ENCODE assay signal across 16 cellular contexts in the genomic region with DNA sequence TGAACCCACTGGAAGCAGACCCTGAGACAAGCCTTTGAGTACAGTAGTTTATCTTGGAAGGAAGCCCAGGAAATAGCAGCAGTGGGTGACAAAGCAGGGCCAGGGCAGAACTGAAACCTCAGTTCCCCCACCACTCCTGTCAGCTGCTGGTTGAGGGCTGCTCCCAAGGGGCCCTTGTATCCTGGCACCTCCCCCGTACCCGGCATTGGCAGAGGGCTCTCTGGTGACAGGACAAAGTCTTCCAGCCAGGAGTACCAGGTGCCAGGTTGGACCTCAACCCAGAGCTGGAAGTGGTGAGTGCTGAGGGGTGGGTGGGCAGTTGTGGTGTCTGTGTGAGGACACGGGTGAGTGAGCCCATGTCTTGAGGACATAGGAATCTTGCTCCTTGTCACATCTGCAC.
"Had no signal": no experiment of that assay in that cellular context is flagged by ENCODE, and none has a peak within 500 bp of the region (broad histone marks: within the 10 kb centered on the region; RNA-seq: fewer than 3 reads in every experiment).

No MANE protein-coding gene starts in this region.

- H3K4me3 ChIP-seq: right atrium auricular region, transverse colon had no signal

- H3K27ac ChIP-seq: neutrophil, right atrium auricular region, transverse colon had no signal

- H3K4me1 Mint-ChIP-seq: activated CD4-positive, alpha-beta memory T cell treated with anti-CD3 and anti-CD28 coated beads, Interleukin-2, amount 10 ng/mL, durations not matched to agents 7 days and 5 days; activated naive CD4-positive, alpha-beta T cell treated with anti-CD3 and anti-CD28 coated beads, Interleukin-2, amount 50 U/mL, for 24 hours; naive thymus-derived CD8-positive, alpha-beta T cell had no signal

- H3K4me3 Mint-ChIP-seq: activated CD4-positive, alpha-beta memory T cell treated with anti-CD3 and anti-CD28 coated beads, Interleukin-2, amount 10 ng/mL, durations not matched to agents 7 days and 5 days; activated naive CD4-positive, alpha-beta T cell treated with anti-CD3 and anti-CD28 coated beads, Interleukin-2, amount 50 U/mL, for 24 hours; activated T-cell treated with anti-CD3 and anti-CD28 coated beads, Interleukin-2, amount 50 U/mL, for 4 hours; naive thymus-derived CD8-positive, alpha-beta T cell had no signal

- ATAC-seq: activated T-cell treated with anti-CD3 and anti-CD28 coated beads, Interleukin-2, amount 50 U/mL, for 4 hours; esophagus mucosa; left lobe of liver; naive thymus-derived CD8-positive, alpha-beta T cell had no signal

- H3K27me3 ChIP-seq: neutrophil, right atrium auricular region, transverse colon had no signal

- H3K27me3 Mint-ChIP-seq: activated naive CD4-positive, alpha-beta T cell treated with anti-CD3 and anti-CD28 coated beads, Interleukin-2, amount 50 U/mL, for 24 hours had no signal

- DNase-seq: activated CD4-positive, alpha-beta memory T cell treated with anti-CD3 and anti-CD28 coated beads, Interleukin-2, amount 10 ng/mL, durations not matched to agents 7 days and 5 days; activated CD4-positive, alpha-beta T cell treated with anti-CD3 and anti-CD28 coated beads for 4 hours; activated effector memory CD4-positive, alpha-beta T cell treated with anti-CD3 and anti-CD28 coated beads, Interleukin-2, amount 50 U/mL, for 16 hours; activated T-cell treated with anti-CD3 and anti-CD28 coated beads, Interleukin-2, amount 50 U/mL, for 4 hours; mammary epithelial cell; naive thymus-derived CD8-positive, alpha-beta T cell; stimulated activated CD4-positive, alpha-beta T cell treated with anti-CD3 and anti-CD28 coated beads, Interleukin-15, amount 100 ng/mL, for 24 hours; stimulated activated CD4-positive, alpha-beta T cell treated with anti-CD3 and anti-CD28 coated beads, Interleukin-4, amount 100 ng/mL, for 1 hour; stimulated activated naive CD4-positive, alpha-beta T cell treated with Interleukin-2 at 50 U/mL for 16 hours; substantia nigra; transverse colon had no signal

- H3K27ac Mint-ChIP-seq: activated CD4-positive, alpha-beta memory T cell treated with anti-CD3 and anti-CD28 coated beads, Interleukin-2, amount 10 ng/mL, durations not matched to agents 7 days and 5 days; activated naive CD4-positive, alpha-beta T cell treated with anti-CD3 and anti-CD28 coated beads, Interleukin-2, amount 50 U/mL, for 24 hours; naive thymus-derived CD8-positive, alpha-beta T cell had no signal

- H3K36me3 ChIP-seq: neutrophil, right atrium auricular region, transverse colon had no signal

- H3K4me1 ChIP-seq: right atrium auricular region, transverse colon had no signal

- H3K9me3 ChIP-seq: neutrophil, transverse colon had no signal
